ENCODE assay signal across 15 cellular contexts in the genomic region with DNA sequence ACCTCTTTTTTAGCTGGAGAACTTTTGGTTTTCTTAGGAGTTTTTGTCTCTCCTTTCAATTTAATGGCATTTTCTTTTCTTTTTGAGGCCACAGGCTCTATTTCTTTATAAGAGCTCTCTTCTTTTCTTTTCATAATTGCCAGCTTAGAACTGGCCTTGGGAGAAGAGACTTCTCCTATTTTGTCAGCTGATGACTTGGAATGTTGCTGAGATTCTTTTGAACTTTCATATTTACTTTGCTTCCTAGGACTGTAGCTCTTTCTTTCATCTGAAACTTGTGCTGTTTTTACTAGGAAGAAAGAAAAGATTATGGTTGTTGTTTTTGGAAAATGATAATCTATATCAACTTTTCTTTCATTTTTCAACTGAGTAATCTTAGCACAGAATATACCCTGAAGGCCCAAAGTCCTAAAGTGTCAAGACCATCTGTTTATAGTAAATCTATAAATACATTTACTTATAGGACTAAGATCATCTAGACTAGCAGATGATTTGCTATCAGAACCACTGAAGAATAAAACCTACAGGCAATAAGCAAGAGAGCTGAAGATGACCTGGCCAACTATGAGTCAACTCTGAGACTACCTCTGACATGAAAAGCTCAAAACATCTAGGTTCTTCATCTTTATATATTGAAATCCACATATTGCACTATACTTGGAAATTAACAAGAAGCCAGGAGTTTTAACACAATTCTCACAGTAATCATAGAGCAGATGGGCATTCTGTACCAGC. TPM values are rescaled to one million over a fixed set of nuclear protein-coding genes. Genes with fewer than 3 reads are reported as not detected.
DNase-seq lines count a peak whose midpoint lies in the region; ATAC-seq and TF ChIP-seq lines count a peak whose summit lies in the region.
"Had no signal": no experiment of that assay in that cellular context is flagged by ENCODE, and none has a peak within 500 bp of the region (broad histone marks: within the 10 kb centered on the region; RNA-seq: fewer than 3 reads in every experiment).

No MANE protein-coding gene starts in this region.

- TF ChIP-seq POLR2A in adrenal gland (IDR thresholded peaks at IDR 0.05), result no peak

- H2AFZ ChIP-seq in ACC112 (ENCODE audit: low read length, unreplicated experiment) (no peak overlapping the region), hepatocyte (no peak overlapping the region)

- no peak overlapping the region for H3K4me2 ChIP-seq in hepatocyte

- H3K4me1 ChIP-seq in ACC112 (ENCODE audit: control insufficient read depth, insufficient read depth, low read length, unreplicated experiment), result peaks cover 25% of the 10 kb centered on the region
- H3K4me1 ChIP-seq in hepatocyte (ENCODE audit: insufficient read depth), result no peaks in the 10 kb centered on the region
- peaks cover 11 to 31% of the 10 kb centered on the region in 2 donors for H3K4me1 ChIP-seq in adrenal gland (replicated peaks in 1 of 2)
- H3K4me1 ChIP-seq in CD8-positive, alpha-beta T cell (ENCODE audit: insufficient read depth, low read length), result no peaks in the 10 kb centered on the region

- CTCF ChIA-PET in CD8-positive, alpha-beta T cell (lab: Charles Lee), result no interaction called here

- H3K36me3 Mint-ChIP-seq in CD8-positive, alpha-beta T cell, result peaks cover 71% of the 10 kb centered on the region

- no peaks in the 10 kb centered on the region for H3K4me1 Mint-ChIP-seq in CD8-positive, alpha-beta T cell (ENCODE audit: low read depth)
- H3K4me1 Mint-ChIP-seq: memory B cell had no signal

- no peak overlapping the region for H3K27ac Mint-ChIP-seq in CD8-positive, alpha-beta T cell
- H3K27ac Mint-ChIP-seq: memory B cell, type B pancreatic cell had no signal

- H3K27me3 Mint-ChIP-seq in CD8-positive, alpha-beta T cell (ENCODE audit: low read depth), result no peaks in the 10 kb centered on the region
- H3K27me3 Mint-ChIP-seq: memory B cell, type B pancreatic cell had no signal

- no peak for ATAC-seq in CD8-positive, alpha-beta T cell
- no peak for ATAC-seq in GM19467 (IDR thresholded peaks at IDR 0.05; ENCODE audit: unreplicated experiment)

- TF ChIP-seq CTCF in brain microvascular endothelial cell (IDR thresholded peaks at IDR 0.05; ENCODE audit: low read depth, low read length, missing control alignments) (no peak), hepatocyte (IDR thresholded peaks at IDR 0.05; ENCODE audit: poor library complexity) (no peak), adrenal gland (IDR thresholded peaks at IDR 0.05) (no peak)
- TF ChIP-seq CTCF in CD8-positive, alpha-beta T cell (IDR thresholded peaks at IDR 0.05), result no peak

- POLR2A ChIA-PET in CD8-positive, alpha-beta T cell (lab: Charles Lee), result no interaction called here

- H3K27me3 ChIP-seq in ACC112 (ENCODE audit: insufficient read depth, low read length), result no peaks in the 10 kb centered on the region
- H3K27me3 ChIP-seq in brain microvascular endothelial cell (replicated peaks), result no peaks in the 10 kb centered on the region
- H3K27me3 ChIP-seq in hepatocyte, result no peaks in the 10 kb centered on the region
- H3K27me3 ChIP-seq in adrenal gland, result no peaks in the 10 kb centered on the region
- H3K27me3 ChIP-seq in CD8-positive, alpha-beta T cell (ENCODE audit: insufficient read depth, low read length), result no peaks in the 10 kb centered on the region
- H3K27me3 ChIP-seq: neutrophil had no signal

- no peaks in the 10 kb centered on the region for H4K20me1 ChIP-seq in hepatocyte (ENCODE audit: insufficient read depth, poor library complexity, severe bottlenecking)

- H3K9me3 ChIP-seq in hepatocyte (ENCODE audit: low read depth), result no peaks in the 10 kb centered on the region
- H3K9me3 ChIP-seq in adrenal gland (replicated peaks in 1 of 3), result no peaks in the 10 kb centered on the region
- H3K9me3 ChIP-seq in CD8-positive, alpha-beta T cell (ENCODE audit: low read length), result no peaks in the 10 kb centered on the region
- H3K9me3 ChIP-seq: neutrophil had no signal

- peaks cover 14% of the 10 kb centered on the region for H3K36me3 ChIP-seq in ACC112 (ENCODE audit: insufficient read depth, low read length)
- no peaks in the 10 kb centered on the region for H3K36me3 ChIP-seq in brain microvascular endothelial cell (replicated peaks)
- no peaks in the 10 kb centered on the region for H3K36me3 ChIP-seq in hepatocyte (replicated peaks; ENCODE audit: insufficient read depth, low read depth)
- H3K36me3 ChIP-seq in adrenal gland (replicated peaks in 1 of 2), result peaks cover 0 to 20% of the 10 kb centered on the region in 2 donors
- H3K36me3 ChIP-seq in CD8-positive, alpha-beta T cell (ENCODE audit: insufficient read depth, low read length), result peaks cover 25% of the 10 kb centered on the region

- H3K27ac ChIP-seq in ACC112 (ENCODE audit: low read depth, low read length) (peak overlapping the region; percentile 79), brain microvascular endothelial cell (peak overlapping the region; percentile 88), hepatocyte (peak overlapping the region; percentile 50), adrenal gland (peak overlapping the region in 2 of 5 donors; percentile 36 to 50)
- no peak overlapping the region for H3K27ac ChIP-seq in CD8-positive, alpha-beta T cell (ENCODE audit: low read depth, low read length)
- H3K27ac ChIP-seq: neutrophil had no signal

- H3K4me3 Mint-ChIP-seq in CD8-positive, alpha-beta T cell, result no peak overlapping the region
- H3K4me3 Mint-ChIP-seq: memory B cell, type B pancreatic cell had no signal

- in situ Hi-C loops in brain microvascular endothelial cell (cut with HindIII; ENCODE audit: low pct_ligation_motif_present, low sequenced_read_pairs), result no loop called here

- H3K9me3 Mint-ChIP-seq in CD8-positive, alpha-beta T cell, result no peaks in the 10 kb centered on the region
- H3K9me3 Mint-ChIP-seq: memory B cell, type B pancreatic cell had no signal

- intact Hi-C loops in adrenal gland (cut with DNase I), result no loop called here
- intact Hi-C loops in CD8-positive, alpha-beta T cell (cut with DNase I, micrococcal nuclease), result no loop called here

- H3K79me2 ChIP-seq in ACC112 (ENCODE audit: control insufficient read depth, insufficient read depth, low read length, unreplicated experiment) (no peaks in the 10 kb centered on the region), hepatocyte (no peaks in the 10 kb centered on the region)

- DNase-seq in M059J (ENCODE audit: low read depth), result peak; percentile 43
- DNase-seq in brain microvascular endothelial cell, result peak; percentile 29
- no peak for DNase-seq in hepatocyte (ENCODE audit: low spot score)
- no peak for DNase-seq in adrenal gland
- DNase-seq in CD8-positive, alpha-beta T cell, result no peak
- no peak for DNase-seq in activated CD4-positive, alpha-beta T cell treated with anti-CD3 and anti-CD28 coated beads, Interleukin-2, amount 50 U/mL, for 1 hour
- DNase-seq: AML-193, dermis blood vessel endothelial cell, DMS 273 treated with DMSO at 0.1 percent for 48 hours, NCI-H2029 treated with DMSO at 0.1 percent for 48 hours had no signal

- H3K4me3 ChIP-seq in ACC112 (ENCODE audit: low read depth, low read length) (no peak overlapping the region), brain microvascular endothelial cell (ENCODE audit: low read depth, low read length) (no peak overlapping the region), hepatocyte (no peak overlapping the region), adrenal gland (no peak overlapping the region)
- H3K4me3 ChIP-seq in CD8-positive, alpha-beta T cell (ENCODE audit: low read depth, low read length), result no peak overlapping the region

- no peaks in the 10 kb centered on the region for H3K9me2 ChIP-seq in hepatocyte (replicated peaks; ENCODE audit: insufficient read depth)

RNA-seq across cellular contexts. Expression of a gene that starts 45.6 kb away (rescaled TPM):
- total RNA-seq in M059J (2014; rRNA removed; shearing (Covaris generic)), result 38.3 and 72.9 TPM in 2 replicates
- 44.0 and 57.5 TPM in 2 replicates for total RNA-seq in hepatocyte
- polyA plus RNA-seq in hepatocyte, result 22.5 and 26.0 TPM in 2 replicates
- 100 to 1,000 TPM in 1 of 8 donors, 10 to 100 TPM in 7; 32.5 to 137 (median 52.6) TPM for total RNA-seq in adrenal gland
- 10 to 100 TPM; 13.0 to 96.5 (median 16.0) TPM for polyA plus RNA-seq in adrenal gland
- 10 to 100 TPM; 82.2 to 89.8 TPM for total RNA-seq in CD8-positive, alpha-beta T cell

Comparison
In these comparisons a context has a peak if more than half of its experiments do, and no peak if none do; other contexts are left out.
1. DNase-seq: peak in M059J (single experiment) and brain microvascular endothelial cell (single experiment); none in hepatocyte (single experiment), adrenal gland (0 of 7), CD8-positive, alpha-beta T cell (0 of 7) and activated CD4-positive, alpha-beta T cell treated with anti-CD3 and anti-CD28 coated beads, Interleukin-2, amount 50 U/mL, for 1 hour (single experiment).